Comparison of ENCODE assay signal across 24 cellular contexts in the genomic region with DNA sequence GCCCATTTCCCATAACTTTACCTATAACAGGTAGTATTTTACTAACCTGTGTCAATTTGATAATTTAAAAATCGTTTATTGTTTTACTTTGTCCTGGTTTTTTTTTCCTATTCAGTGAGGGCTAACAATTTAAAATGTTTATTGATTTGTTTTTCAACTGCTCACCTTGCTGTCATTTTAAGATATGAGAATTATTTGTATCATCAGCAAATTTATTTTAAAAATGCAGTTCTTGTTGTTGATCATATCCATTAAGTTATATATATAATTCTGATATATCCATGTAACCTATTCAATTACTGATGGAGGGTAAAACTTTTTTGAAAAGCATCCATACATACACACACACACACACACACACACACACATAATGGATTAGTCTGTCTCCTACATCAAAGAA.
"Had no signal": no experiment of that assay in that cellular context is flagged by ENCODE, and none has a peak within 500 bp of the region (broad histone marks: within the 10 kb centered on the region; RNA-seq: fewer than 3 reads in every experiment).

No MANE protein-coding gene starts in this region.

- H3K27me3 Mint-ChIP-seq: activated CD4-positive, alpha-beta T cell treated with anti-CD3 and anti-CD28 coated beads, Interleukin-2, amount 10 ng/mL, durations not matched to agents 7 days and 5 days; activated naive CD4-positive, alpha-beta T cell treated with anti-CD3 and anti-CD28 coated beads, Interleukin-2, amount 10 ng/mL, durations not matched to agents 7 days and 5 days; activated T-cell treated with anti-CD3 and anti-CD28 coated beads, Interleukin-2, amount 50 U/mL, for 24 hours had no signal

- H3K27me3 ChIP-seq: ascending aorta, esophagus squamous epithelium, heart right ventricle, suprapubic skin, transverse colon, uterus had no signal

- ATAC-seq: activated CD8-positive, alpha-beta T cell treated with anti-CD3 and anti-CD28 coated beads, Interleukin-2, amount 10 ng/mL, durations not matched to agents 7 days and 5 days; heart right ventricle; left cardiac atrium; stimulated activated naive CD8-positive, alpha-beta T cell treated with anti-CD3 and anti-CD28 coated beads, Interleukin-15, Interleukin-2, amounts not matched to agents 100 U/mL and 50 U/mL, for 24 hours had no signal

- H3K4me3 ChIP-seq: ascending aorta, esophagus squamous epithelium, heart right ventricle, suprapubic skin, transverse colon, uterus had no signal

- H3K9me3 ChIP-seq: suprapubic skin, transverse colon had no signal

- H3K27ac Mint-ChIP-seq: activated CD4-positive, alpha-beta T cell treated with anti-CD3 and anti-CD28 coated beads, Interleukin-2, amount 10 ng/mL, durations not matched to agents 7 days and 5 days; activated CD8-positive, alpha-beta T cell treated with anti-CD3 and anti-CD28 coated beads, Interleukin-2, amount 10 ng/mL, durations not matched to agents 7 days and 5 days; activated naive CD4-positive, alpha-beta T cell treated with anti-CD3 and anti-CD28 coated beads, Interleukin-2, amount 10 ng/mL, durations not matched to agents 7 days and 5 days; dendritic cell treated with granulocyte-macrophage colony-stimulating factor and Interleukin-4, amounts not matched to agents 40 ng/mL and 50 ng/mL, for 4 days had no signal

- H3K4me3 Mint-ChIP-seq: activated CD4-positive, alpha-beta T cell treated with anti-CD3 and anti-CD28 coated beads, Interleukin-2, amount 10 ng/mL, durations not matched to agents 7 days and 5 days; activated CD8-positive, alpha-beta T cell treated with anti-CD3 and anti-CD28 coated beads, Interleukin-2, amount 10 ng/mL, durations not matched to agents 7 days and 5 days; activated naive CD4-positive, alpha-beta T cell treated with anti-CD3 and anti-CD28 coated beads, Interleukin-2, amount 10 ng/mL, durations not matched to agents 7 days and 5 days; activated T-cell treated with anti-CD3 and anti-CD28 coated beads, Interleukin-2, amount 50 U/mL, for 24 hours; dendritic cell treated with granulocyte-macrophage colony-stimulating factor and Interleukin-4, amounts not matched to agents 40 ng/mL and 50 ng/mL, for 4 days had no signal

- H3K4me1 ChIP-seq: ascending aorta, suprapubic skin, transverse colon, uterus had no signal

- DNase-seq: activated CD4-positive, alpha-beta T cell treated with anti-CD3 and anti-CD28 coated beads, Interleukin-2, amount 10 ng/mL, durations not matched to agents 7 days and 5 days; activated CD8-positive, alpha-beta T cell treated with anti-CD3 and anti-CD28 coated beads, Interleukin-2, amount 10 ng/mL, durations not matched to agents 7 days and 5 days; activated naive CD4-positive, alpha-beta T cell treated with anti-CD3 and anti-CD28 coated beads, Interleukin-2, amount 10 ng/mL, durations not matched to agents 7 days and 5 days; activated T-cell treated with anti-CD3 and anti-CD28 coated beads, Interleukin-2, amount 50 U/mL, for 24 hours; cerebellar nuclear complex; effector memory CD4-positive, alpha-beta T cell; esophagus squamous epithelium; heart right ventricle; left cardiac atrium; occipital lobe; posterior cingulate gyrus; retina; stimulated activated CD4-positive, alpha-beta T cell treated with anti-CD3 and anti-CD28 coated beads, Interleukin-12 subunit alpha, Interleukin-12 subunit beta, amount 100 ng/mL, for 4 hours; stimulated activated CD4-positive, alpha-beta T cell treated with anti-CD3 and anti-CD28 coated beads, Interleukin-1b, Interleukin-23, amount 100 ng/mL, for 48 hours; stimulated activated naive CD8-positive, alpha-beta T cell treated with anti-CD3 and anti-CD28 coated beads, Interleukin-15, Interleukin-2, amounts not matched to agents 100 U/mL and 50 U/mL, for 24 hours; T-helper 1 cell; T-helper 9 cell; transverse colon; uterus had no signal

- H3K36me3 ChIP-seq: ascending aorta, esophagus squamous epithelium, heart right ventricle, suprapubic skin, transverse colon, uterus had no signal

- FAIRE-seq: bronchial epithelial cell, endothelial cell of umbilical vein had no signal

- H3K27ac ChIP-seq: esophagus squamous epithelium, heart right ventricle, suprapubic skin, transverse colon, uterus had no signal
